In the genomic region with DNA sequence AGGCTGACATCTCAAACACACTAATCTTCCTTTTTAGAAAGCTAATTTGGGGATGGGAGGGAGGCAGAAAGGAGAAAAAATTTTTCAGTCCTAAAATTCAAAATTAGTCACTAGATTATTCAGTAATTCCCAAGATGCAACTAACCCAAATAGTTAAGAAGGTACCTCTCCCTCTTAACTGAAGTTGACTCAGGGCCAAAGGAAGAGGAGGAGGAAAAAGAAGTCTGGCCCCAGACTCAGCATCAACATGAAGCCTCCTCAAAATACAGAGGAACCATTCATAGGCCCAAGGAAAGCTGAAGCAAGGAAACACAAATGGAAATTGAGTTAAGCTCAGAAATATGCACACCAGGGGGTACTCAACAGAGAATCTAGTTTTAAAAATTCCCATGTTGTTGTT, we compare ENCODE assay signal across 1 cellular context.
TF ChIP-seq lines count a peak whose summit lies in the region.

No MANE protein-coding gene starts in this region.

TF ChIP-seq in H1, 55 proteins besides CTCF, POLR2A, EP300 and RAD21:
- TF ChIP-seq TCF12 (IDR thresholded peaks at IDR 0.05; ENCODE audit: low read depth, low read length) = no peak
- no peak for TF ChIP-seq SIRT6 (IDR thresholded peaks at IDR 0.05; ENCODE audit: low read length)
- TF ChIP-seq JUN (IDR thresholded peaks at IDR 0.05; ENCODE audit: low read depth, low read length) = no peak
- no peak for TF ChIP-seq CTBP2 (IDR thresholded peaks at IDR 0.05; ENCODE audit: borderline replicate concordance, insufficient read depth, insufficient read length, low read length)
- no peak for TF ChIP-seq HDAC2 (IDR thresholded peaks at IDR 0.05; ENCODE audit: borderline replicate concordance in 1 of 2, low read depth in 2 of 2, low read length in 2 of 2)
- no peak for TF ChIP-seq SIN3A (conservative IDR thresholded peaks at IDR 0.05 in 1 of 2, IDR thresholded peaks at IDR 0.05 in 1 of 2; ENCODE audit: low read depth in 1 of 2, low read length in 2 of 2)
- no peak for TF ChIP-seq RFX5 (IDR thresholded peaks at IDR 0.05; ENCODE audit: borderline replicate concordance, low read depth, low read length)
- no peak for TF ChIP-seq RNF2 (IDR thresholded peaks at IDR 0.05; ENCODE audit: borderline replicate concordance, low read depth, low read length, missing control alignments, poor library complexity, severe bottlenecking)
- no peak for TF ChIP-seq EZH2 (IDR thresholded peaks at IDR 0.05; ENCODE audit: low read depth, low read length, severe bottlenecking)
- TF ChIP-seq, protein P1, sequence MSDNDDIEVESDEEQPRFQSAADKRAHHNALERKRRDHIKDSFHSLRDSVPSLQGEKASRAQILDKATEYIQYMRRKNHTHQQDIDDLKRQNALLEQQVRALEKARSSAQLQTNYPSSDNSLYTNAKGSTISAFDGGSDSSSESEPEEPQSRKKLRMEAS (IDR thresholded peaks at IDR 0.05) = no peak
- no peak for TF ChIP-seq KDM4A (IDR thresholded peaks at IDR 0.05; ENCODE audit: low read depth, low read length, severe bottlenecking)
- TF ChIP-seq NRF1 (IDR thresholded peaks at IDR 0.05; ENCODE audit: low read depth, low read length) = no peak
- TF ChIP-seq GTF2F1 (IDR thresholded peaks at IDR 0.05; ENCODE audit: borderline replicate concordance, low read depth, low read length) = no peak
- TF ChIP-seq, protein P2, sequence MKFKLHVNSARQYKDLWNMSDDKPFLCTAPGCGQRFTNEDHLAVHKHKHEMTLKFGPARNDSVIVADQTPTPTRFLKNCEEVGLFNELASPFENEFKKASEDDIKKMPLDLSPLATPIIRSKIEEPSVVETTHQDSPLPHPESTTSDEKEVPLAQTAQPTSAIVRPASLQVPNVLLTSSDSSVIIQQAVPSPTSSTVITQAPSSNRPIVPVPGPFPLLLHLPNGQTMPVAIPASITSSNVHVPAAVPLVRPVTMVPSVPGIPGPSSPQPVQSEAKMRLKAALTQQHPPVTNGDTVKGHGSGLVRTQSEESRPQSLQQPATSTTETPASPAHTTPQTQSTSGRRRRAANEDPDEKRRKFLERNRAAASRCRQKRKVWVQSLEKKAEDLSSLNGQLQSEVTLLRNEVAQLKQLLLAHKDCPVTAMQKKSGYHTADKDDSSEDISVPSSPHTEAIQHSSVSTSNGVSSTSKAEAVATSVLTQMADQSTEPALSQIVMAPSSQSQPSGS (IDR thresholded peaks at IDR 0.05; ENCODE audit: low read length) = no peak
- TF ChIP-seq CEBPB (IDR thresholded peaks at IDR 0.05; ENCODE audit: low read depth, low read length) = no peak
- no peak for TF ChIP-seq MAFK (IDR thresholded peaks at IDR 0.05; ENCODE audit: low read depth, low read length)
- no peak for TF ChIP-seq SRF (IDR thresholded peaks at IDR 0.05; ENCODE audit: low read depth, low read length)
- no peak for TF ChIP-seq SP2 (IDR thresholded peaks at IDR 0.05; ENCODE audit: low read length)
- TF ChIP-seq FOSL1 (IDR thresholded peaks at IDR 0.05; ENCODE audit: insufficient read depth, low read depth, low read length) = no peak
- TF ChIP-seq POU5F1 (IDR thresholded peaks at IDR 0.05; ENCODE audit: low read depth, low read length) = no peak
